ENCODE assay signal across 19 cellular contexts in genomic region chr2:71892132-71892730, GRCh38.
"Had no signal": no experiment of that assay in that cellular context is flagged by ENCODE, and none has a peak within 500 bp of the region (broad histone marks: within the 10 kb centered on the region; RNA-seq: fewer than 3 reads in every experiment).

No MANE protein-coding gene starts in this region.

- H3K4me1 Mint-ChIP-seq: activated naive CD4-positive, alpha-beta T cell treated with anti-CD3 and anti-CD28 coated beads, Interleukin-2, amount 10 ng/mL, durations not matched to agents 7 days and 5 days; activated naive CD8-positive, alpha-beta T cell treated with anti-CD3 and anti-CD28 coated beads, Interleukin-2, amount 50 U/mL, for 24 hours had no signal

- H3K36me3 Mint-ChIP-seq: activated CD4-positive, alpha-beta memory T cell treated with anti-CD3 and anti-CD28 coated beads for 36 hours; activated naive CD4-positive, alpha-beta T cell treated with anti-CD3 and anti-CD28 coated beads, Interleukin-2, amount 10 ng/mL, durations not matched to agents 7 days and 5 days; brain had no signal

- H3K9me3 Mint-ChIP-seq: activated CD4-positive, alpha-beta memory T cell treated with anti-CD3 and anti-CD28 coated beads for 36 hours; activated naive CD4-positive, alpha-beta T cell treated with anti-CD3 and anti-CD28 coated beads, Interleukin-2, amount 10 ng/mL, durations not matched to agents 7 days and 5 days; activated naive CD8-positive, alpha-beta T cell treated with anti-CD3 and anti-CD28 coated beads, Interleukin-2, amount 50 U/mL, for 24 hours; nephron progenitor cell; T-helper 1 cell treated with Interleukin-12 subunit alpha and Interleukin-12 subunit beta and Interleukin-4 antibody, amounts not matched to agents 30 μg/mL and 1 μg/mL, for 36 hours had no signal

- ATAC-seq: activated naive CD8-positive, alpha-beta T cell treated with anti-CD3 and anti-CD28 coated beads, Interleukin-2, amount 50 U/mL, for 24 hours; esophagus mucosa; gastroesophageal sphincter; lower lobe of right lung had no signal

- DNase-seq: activated CD4-positive, alpha-beta memory T cell treated with anti-CD3 and anti-CD28 coated beads for 36 hours; activated effector memory CD4-positive, alpha-beta T cell treated with Interleukin-2 at 50 U/mL for 16 hours; activated naive CD4-positive, alpha-beta T cell treated with anti-CD3 and anti-CD28 coated beads, Interleukin-2, amount 10 ng/mL, durations not matched to agents 7 days and 5 days; activated naive CD8-positive, alpha-beta T cell treated with anti-CD3 and anti-CD28 coated beads, Interleukin-2, amount 50 U/mL, for 24 hours; activated T-cell treated with anti-CD3 and anti-CD28 coated beads, Interleukin-2, amount 50 U/mL, for 48 hours; anterior cingulate cortex; central memory CD4-positive, alpha-beta T cell; colonic mucosa; left cardiac atrium; lower lobe of right lung; nephron progenitor cell; nucleus accumbens; stimulated activated naive CD4-positive, alpha-beta T cell treated with Interleukin-2 at 50 U/mL for 16 hours; transverse colon had no signal

- H3K27me3 ChIP-seq: colonic mucosa, transverse colon, vagina had no signal

- H3K4me1 ChIP-seq: colonic mucosa, gastroesophageal sphincter, lower lobe of right lung, transverse colon, vagina had no signal

- H3K27ac Mint-ChIP-seq: activated CD4-positive, alpha-beta memory T cell treated with anti-CD3 and anti-CD28 coated beads for 36 hours; activated naive CD4-positive, alpha-beta T cell treated with anti-CD3 and anti-CD28 coated beads, Interleukin-2, amount 10 ng/mL, durations not matched to agents 7 days and 5 days; activated naive CD8-positive, alpha-beta T cell treated with anti-CD3 and anti-CD28 coated beads, Interleukin-2, amount 50 U/mL, for 24 hours; nephron progenitor cell; T-helper 1 cell treated with Interleukin-12 subunit alpha and Interleukin-12 subunit beta and Interleukin-4 antibody, amounts not matched to agents 30 μg/mL and 1 μg/mL, for 36 hours had no signal

- H3K4me3 Mint-ChIP-seq: activated CD4-positive, alpha-beta memory T cell treated with anti-CD3 and anti-CD28 coated beads for 36 hours; activated naive CD4-positive, alpha-beta T cell treated with anti-CD3 and anti-CD28 coated beads, Interleukin-2, amount 10 ng/mL, durations not matched to agents 7 days and 5 days; activated naive CD8-positive, alpha-beta T cell treated with anti-CD3 and anti-CD28 coated beads, Interleukin-2, amount 50 U/mL, for 24 hours; brain; nephron progenitor cell; T-helper 1 cell treated with Interleukin-12 subunit alpha and Interleukin-12 subunit beta and Interleukin-4 antibody, amounts not matched to agents 30 μg/mL and 1 μg/mL, for 36 hours had no signal

- H3K4me3 ChIP-seq: colonic mucosa, gastroesophageal sphincter, lower lobe of right lung, transverse colon, vagina had no signal

- H3K9me3 ChIP-seq: colonic mucosa, gastroesophageal sphincter, lower lobe of right lung, transverse colon, vagina had no signal

- H3K27me3 Mint-ChIP-seq: activated naive CD4-positive, alpha-beta T cell treated with anti-CD3 and anti-CD28 coated beads, Interleukin-2, amount 10 ng/mL, durations not matched to agents 7 days and 5 days had no signal

- H3K27ac ChIP-seq: colonic mucosa, gastroesophageal sphincter, lower lobe of right lung, transverse colon, vagina had no signal

- H3K36me3 ChIP-seq: colonic mucosa, gastroesophageal sphincter, lower lobe of right lung, transverse colon, vagina had no signal
